ENCODE assay signal across 21 cellular contexts in genomic region chr7:15891151-15891842, GRCh38.
DNase-seq lines count a peak whose midpoint lies in the region; ATAC-seq lines count a peak whose summit lies in the region.
"Had no signal": no experiment of that assay in that cellular context is flagged by ENCODE, and none has a peak within 500 bp of the region (broad histone marks: within the 10 kb centered on the region; RNA-seq: fewer than 3 reads in every experiment).

No MANE protein-coding gene starts in this region.

- H3K27ac ChIP-seq in naive thymus-derived CD4-positive, alpha-beta T cell (ENCODE audit: low read depth, low read length) = no peak overlapping the region
- no peak overlapping the region for H3K27ac ChIP-seq in effector memory CD4-positive, alpha-beta T cell (ENCODE audit: insufficient read depth, low read length, poor library complexity, severe bottlenecking)
- H3K27ac ChIP-seq: skin epidermis, uterus had no signal

- H3K4me3 ChIP-seq in naive thymus-derived CD4-positive, alpha-beta T cell (ENCODE audit: low read length) = no peak overlapping the region
- H3K4me3 ChIP-seq in effector memory CD4-positive, alpha-beta T cell (ENCODE audit: insufficient read depth, low read depth, low read length, poor library complexity, severe bottlenecking) = no peak overlapping the region
- H3K4me3 ChIP-seq: lung, skin epidermis, uterus had no signal

- H3K27me3 Mint-ChIP-seq in naive thymus-derived CD4-positive, alpha-beta T cell = no peaks in the 10 kb centered on the region
- H3K27me3 Mint-ChIP-seq in naive thymus-derived CD8-positive, alpha-beta T cell = peaks cover 0 to 5% (median 0%) of the 10 kb centered on the region in 5 donors
- H3K27me3 Mint-ChIP-seq: activated B cell treated with CpG ODN at 0.5 μM for 24 hours; central memory CD8-positive, alpha-beta T cell had no signal

- no peaks in the 10 kb centered on the region for H3K36me3 ChIP-seq in naive thymus-derived CD4-positive, alpha-beta T cell (ENCODE audit: control insufficient read depth in 2 of 3, insufficient read depth in 3 of 3, low read length in 3 of 3)
- no peaks in the 10 kb centered on the region for H3K36me3 ChIP-seq in effector memory CD4-positive, alpha-beta T cell (ENCODE audit: control insufficient read depth, insufficient read depth, low read length)
- H3K36me3 ChIP-seq: uterus had no signal

- H3K36me3 Mint-ChIP-seq in naive thymus-derived CD4-positive, alpha-beta T cell = peaks cover 0 to 5% (median 0%) of the 10 kb centered on the region in 5 donors
- H3K36me3 Mint-ChIP-seq in naive thymus-derived CD8-positive, alpha-beta T cell = no peaks in the 10 kb centered on the region

- POLR2A ChIA-PET in naive thymus-derived CD4-positive, alpha-beta T cell (lab: Charles Lee) = no interaction called here
- POLR2A ChIA-PET in naive thymus-derived CD8-positive, alpha-beta T cell (lab: Charles Lee) = no interaction called here

- H3K27ac Mint-ChIP-seq in naive thymus-derived CD4-positive, alpha-beta T cell = no peak overlapping the region
- no peak overlapping the region for H3K27ac Mint-ChIP-seq in naive thymus-derived CD8-positive, alpha-beta T cell
- H3K27ac Mint-ChIP-seq: activated B cell treated with CpG ODN at 0.5 μM for 24 hours; activated naive CD4-positive, alpha-beta T cell treated with anti-CD3 and anti-CD28 coated beads for 36 hours had no signal

- H3K27me3 ChIP-seq in naive thymus-derived CD4-positive, alpha-beta T cell (ENCODE audit: control insufficient read depth in 2 of 2, insufficient read depth in 2 of 2, low read length in 2 of 2) = no peaks in the 10 kb centered on the region
- no peaks in the 10 kb centered on the region for H3K27me3 ChIP-seq in effector memory CD4-positive, alpha-beta T cell (replicated peaks; ENCODE audit: control insufficient read depth, insufficient read depth, low read length, poor library complexity, severe bottlenecking)
- H3K27me3 ChIP-seq: uterus had no signal

- H3K4me1 ChIP-seq in naive thymus-derived CD4-positive, alpha-beta T cell (ENCODE audit: control insufficient read depth in 2 of 2, insufficient read depth in 2 of 2, low read length in 2 of 2) = no peaks in the 10 kb centered on the region
- no peaks in the 10 kb centered on the region for H3K4me1 ChIP-seq in effector memory CD4-positive, alpha-beta T cell (ENCODE audit: control insufficient read depth, insufficient read depth, low read length, poor library complexity, severe bottlenecking)
- H3K4me1 ChIP-seq: uterus had no signal

- ATAC-seq in naive thymus-derived CD4-positive, alpha-beta T cell = no peak
- no peak for ATAC-seq in GM21786 (IDR thresholded peaks at IDR 0.05; ENCODE audit: unreplicated experiment)
- ATAC-seq in naive thymus-derived CD8-positive, alpha-beta T cell = no peak

- no peaks in the 10 kb centered on the region for H3K4me1 Mint-ChIP-seq in naive thymus-derived CD4-positive, alpha-beta T cell
- no peaks in the 10 kb centered on the region for H3K4me1 Mint-ChIP-seq in naive thymus-derived CD8-positive, alpha-beta T cell
- H3K4me1 Mint-ChIP-seq: activated B cell treated with CpG ODN at 0.5 μM for 24 hours; central memory CD8-positive, alpha-beta T cell had no signal

- H3K9me3 ChIP-seq in naive thymus-derived CD4-positive, alpha-beta T cell (ENCODE audit: control insufficient read depth in 2 of 3, low read length in 3 of 3) = no peaks in the 10 kb centered on the region
- no peaks in the 10 kb centered on the region for H3K9me3 ChIP-seq in effector memory CD4-positive, alpha-beta T cell (ENCODE audit: control insufficient read depth, low read length)
- H3K9me3 ChIP-seq: uterus had no signal

- no peak overlapping the region for H3K4me3 Mint-ChIP-seq in naive thymus-derived CD4-positive, alpha-beta T cell
- no peak overlapping the region for H3K4me3 Mint-ChIP-seq in naive thymus-derived CD8-positive, alpha-beta T cell
- H3K4me3 Mint-ChIP-seq: activated B cell treated with CpG ODN at 0.5 μM for 24 hours; activated naive CD4-positive, alpha-beta T cell treated with anti-CD3 and anti-CD28 coated beads for 36 hours; central memory CD8-positive, alpha-beta T cell had no signal

- DNase-seq in A172 (ENCODE audit: low spot score) (peak; percentile 51), H4 (ENCODE audit: low spot score) (peak; percentile 60), amniotic epithelial cell (ENCODE audit: low read depth) (peak; percentile 15), glomerular visceral epithelial cell (ENCODE audit: extremely low spot score) (peak; percentile 42)
- no peak for DNase-seq in naive thymus-derived CD4-positive, alpha-beta T cell
- DNase-seq in effector memory CD4-positive, alpha-beta T cell = no peak
- no peak for DNase-seq in naive thymus-derived CD8-positive, alpha-beta T cell
- DNase-seq: activated B cell treated with CpG ODN at 0.5 μM for 24 hours; activated CD8-positive, alpha-beta memory T cell treated with anti-CD3 and anti-CD28 coated beads, Interleukin-2, amount 50 U/mL, for 4 hours; activated naive CD4-positive, alpha-beta T cell treated with anti-CD3 and anti-CD28 coated beads for 36 hours; DMS 273 treated with DMSO at 0.1 percent for 48 hours; erythroblast; GOT3; NCI-H146; stimulated activated naive CD4-positive, alpha-beta T cell treated with Interleukin-2 at 50 U/mL for 16 hours; SW 1271; uterus had no signal

- intact Hi-C loops in naive thymus-derived CD4-positive, alpha-beta T cell (cut with micrococcal nuclease) = no loop called here

- CTCF ChIA-PET in naive thymus-derived CD4-positive, alpha-beta T cell (lab: Charles Lee) = no interaction called here

- peaks cover 0 to 22% (median 7%) of the 10 kb centered on the region in 11 donors for H3K9me3 Mint-ChIP-seq in naive thymus-derived CD4-positive, alpha-beta T cell
- H3K9me3 Mint-ChIP-seq in naive thymus-derived CD8-positive, alpha-beta T cell = peaks cover 0 to 27% (median 7%) of the 10 kb centered on the region in 9 donors

Comparison
In these comparisons a context has a peak if more than half of its experiments do, and no peak if none do; other contexts are left out.
1. DNase-seq: peak in A172 (single experiment), H4 (single experiment), amniotic epithelial cell (single experiment) and glomerular visceral epithelial cell (single experiment); none in naive thymus-derived CD4-positive, alpha-beta T cell (0 of 9), effector memory CD4-positive, alpha-beta T cell (0 of 3) and naive thymus-derived CD8-positive, alpha-beta T cell (0 of 10).